In the genomic region with DNA sequence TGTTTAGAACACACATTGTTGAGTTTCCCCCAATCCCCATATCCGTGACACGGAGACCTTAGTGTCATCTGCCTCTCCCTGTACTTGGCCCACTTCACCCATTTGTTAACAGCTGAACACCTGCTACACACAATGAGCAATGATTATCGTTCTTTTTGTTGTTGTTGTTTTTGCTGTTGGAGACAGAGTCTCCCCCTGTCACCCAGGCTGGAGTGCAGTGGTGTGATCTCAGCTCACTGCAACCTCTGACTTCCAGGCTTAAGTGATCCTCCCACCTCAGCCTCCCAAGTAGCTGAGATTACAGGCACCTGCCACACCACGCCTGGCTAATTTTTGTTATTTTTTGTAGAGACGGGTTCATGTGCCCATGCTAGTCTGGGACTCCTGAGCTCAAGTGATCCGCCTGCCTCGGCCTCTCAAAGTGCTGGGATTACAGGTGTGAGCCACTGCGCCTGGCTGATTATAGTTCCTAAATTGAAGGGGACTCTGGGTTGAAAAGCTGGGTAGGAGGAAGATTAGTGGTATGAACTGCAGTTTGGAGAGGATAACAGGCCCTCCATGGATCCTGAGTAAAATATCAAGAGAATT, we compare ENCODE assay signal across 10 cellular contexts. TPM values are rescaled to one million over a fixed set of nuclear protein-coding genes. Genes with fewer than 3 reads are reported as not detected.
DNase-seq lines count a peak whose midpoint lies in the region; TF ChIP-seq lines count a peak whose summit lies in the region.
"Had no signal": no experiment of that assay in that cellular context is flagged by ENCODE, and none has a peak within 500 bp of the region (broad histone marks: within the 10 kb centered on the region; RNA-seq: fewer than 3 reads in every experiment).

No MANE protein-coding gene starts in this region.

- H3K36me3 Mint-ChIP-seq in neural progenitor cell = peaks cover 10% of the 10 kb centered on the region

- no peak overlapping the region for H2AFZ ChIP-seq in neural progenitor cell (replicated peaks)

- no peak for TF ChIP-seq CTCF in neutrophil (IDR thresholded peaks at IDR 0.05)
- TF ChIP-seq CTCF in neural progenitor cell (IDR thresholded peaks at IDR 0.05) = no peak

- peak overlapping the region in 3 of 10 experiments; percentile 9 to 33 (median 23); a peak in 7 of 20 replicates for H3K4me3 ChIP-seq in BLaER1 treated with 17β-estradiol and CSF1 and Interleukin-3, amounts not matched to agents 10 nM and 100 nM
- H3K4me3 ChIP-seq in neutrophil (ENCODE audit: low read depth in 1 of 2, low read length in 1 of 2) (peak overlapping the region; percentile 60 to 63), neural progenitor cell (no peak overlapping the region)

- H3K4me1 ChIP-seq in BLaER1 treated with 17β-estradiol and CSF1 and Interleukin-3, amounts not matched to agents 10 nM and 100 nM = peaks cover 42 to 87% (median 72%) of the 10 kb centered on the region in 10 experiments
- H3K4me1 ChIP-seq in neutrophil (ENCODE audit: control insufficient read depth in 1 of 2, insufficient read depth in 1 of 2, low read depth in 1 of 2, low read length in 1 of 2) = peaks cover 54 to 64% of the 10 kb centered on the region in 2 experiments
- H3K4me1 ChIP-seq in neural progenitor cell = no peaks in the 10 kb centered on the region

- H3K4me1 Mint-ChIP-seq in neural progenitor cell = peaks cover 10% of the 10 kb centered on the region

- H4K20me1 ChIP-seq in BLaER1 treated with 17β-estradiol and CSF1 and Interleukin-3, amounts not matched to agents 10 nM and 100 nM = peaks cover 0 to 4% (median 0%) of the 10 kb centered on the region in 11 experiments; a peak in 2 of 22 replicates
- H4K20me1 ChIP-seq in neural progenitor cell (ENCODE audit: low read depth) = no peaks in the 10 kb centered on the region

- no peaks in the 10 kb centered on the region for H3K9me3 ChIP-seq in BLaER1 treated with 17β-estradiol and CSF1 and Interleukin-3, amounts not matched to agents 10 nM and 100 nM (replicated peaks in 1 of 11)
- H3K9me3 ChIP-seq in KOPT-K1 (ENCODE audit: insufficient read depth, low read length, poor library complexity, severe bottlenecking) (no peaks in the 10 kb centered on the region), neutrophil (no peaks in the 10 kb centered on the region), neural progenitor cell (ENCODE audit: low read depth) (no peaks in the 10 kb centered on the region)

- H3K79me2 ChIP-seq in neural progenitor cell (ENCODE audit: low read depth) = no peaks in the 10 kb centered on the region

- H3K36me3 ChIP-seq in BLaER1 treated with 17β-estradiol and CSF1 and Interleukin-3, amounts not matched to agents 10 nM and 100 nM = peaks cover 74 to 90% (median 86%) of the 10 kb centered on the region in 11 experiments
- H3K36me3 ChIP-seq in KOPT-K1 (ENCODE audit: insufficient read depth, low read length) (peaks cover 83% of the 10 kb centered on the region), neutrophil (peaks cover 55% of the 10 kb centered on the region), neural progenitor cell (no peaks in the 10 kb centered on the region)

- H3K27me3 Mint-ChIP-seq in neural progenitor cell (ENCODE audit: insufficient read depth, low read depth) = peaks cover 4% of the 10 kb centered on the region

- peak overlapping the region; percentile 83 to 92 (median 89) for H3K9ac ChIP-seq in BLaER1 treated with 17β-estradiol and CSF1 and Interleukin-3, amounts not matched to agents 10 nM and 100 nM
- no peak overlapping the region for H3K9ac ChIP-seq in neural progenitor cell

- no peak overlapping the region for H3K27ac Mint-ChIP-seq in neural progenitor cell

- no peaks in the 10 kb centered on the region for H3F3A ChIP-seq in neural progenitor cell (ENCODE audit: low read depth)

- no peak for DNase-seq in caudate nucleus (lab: John Stamatoyannopoulos, UW)
- no peak for DNase-seq in hippocampal formation (lab: John Stamatoyannopoulos, UW)
- no peak for DNase-seq in neural progenitor cell (ENCODE audit: low spot score)
- no peak for DNase-seq in ureter (ENCODE audit: low spot score)
- DNase-seq in GOT3 (lab: John Stamatoyannopoulos, UW) = no peak
- DNase-seq: dermis blood vessel endothelial cell, GDM1 had no signal

- H3K4me2 ChIP-seq in BLaER1 treated with 17β-estradiol and CSF1 and Interleukin-3, amounts not matched to agents 10 nM and 100 nM = peak overlapping the region; percentile 77 to 96 (median 88)
- no peak overlapping the region for H3K4me2 ChIP-seq in neural progenitor cell

- no peak overlapping the region for H3K4me3 Mint-ChIP-seq in neural progenitor cell

- no peaks in the 10 kb centered on the region for H3K27me3 ChIP-seq in BLaER1 treated with 17β-estradiol and CSF1 and Interleukin-3, amounts not matched to agents 10 nM and 100 nM
- no peaks in the 10 kb centered on the region for H3K27me3 ChIP-seq in neutrophil
- H3K27me3 ChIP-seq in neural progenitor cell = no peaks in the 10 kb centered on the region

- H3K9me3 Mint-ChIP-seq in neural progenitor cell = no peaks in the 10 kb centered on the region

- peak overlapping the region; percentile 96 to 99 (median 98) for H3K27ac ChIP-seq in BLaER1 treated with 17β-estradiol and CSF1 and Interleukin-3, amounts not matched to agents 10 nM and 100 nM
- H3K27ac ChIP-seq in KOPT-K1 (ENCODE audit: low read depth, low read length, poor library complexity, severe bottlenecking) (peak overlapping the region; percentile 61), caudate nucleus (ENCODE audit: low read depth, low read length) (peak overlapping the region; percentile 99), neutrophil (peak overlapping the region; percentile 99), neural progenitor cell (no peak overlapping the region)

RNA-seq across cellular contexts. Expression of gene NDE1, which starts 21.6 kb away (rescaled TPM):
- total RNA-seq in neural progenitor cell (ENCODE audit: low replicate concordance) (85.3 and 88.1 TPM in 2 replicates), ureter (30.8 TPM)

RNA-seq across cellular contexts. Expression of gene MARF1, which starts 28.7 kb away (rescaled TPM):
- total RNA-seq in neural progenitor cell (ENCODE audit: low replicate concordance) = 11.9 and 13.4 TPM in 2 replicates
- total RNA-seq in ureter = 98.3 TPM
